ENCODE assay signal across 8 cellular contexts in genomic region chr14:45135659-45136314, GRCh38. TPM values are rescaled to one million over a fixed set of nuclear protein-coding genes. Genes with fewer than 3 reads are reported as not detected.
DNase-seq lines count a peak whose midpoint lies in the region; ATAC-seq and TF ChIP-seq lines count a peak whose summit lies in the region.

Gene FANCM, plus strand, starts transcription at chr14:45135930. Its CDS starts 102 bp downstream, at chr14:45136032.

- H3K9me3 ChIP-seq in Caco-2 (no peaks in the 10 kb centered on the region), OCI-LY3 (ENCODE audit: insufficient read depth, low read length) (no peaks in the 10 kb centered on the region)

- peak within 1 kb of the TSS; percentile 86 for H3K4me2 ChIP-seq in OCI-LY3 (ENCODE audit: low read length)

- CTCF ChIA-PET in Caco-2 (lab: Charles Lee), result interaction anchor here (1.2 to 1.5 kb wide), 2 partner anchors 117 to 222 kb away, joined by 3 to 8 read pairs; partner anchors contain the start of gene MIS18BP1

- no TSS peak for BruUV-seq in Caco-2 (replicated peaks; lab: Mats Ljungman, UMichigan)

- H3K27ac Mint-ChIP-seq in Caco-2 (ENCODE audit: unreplicated experiment), result peak within 1 kb of the TSS; percentile 95
- H3K27ac Mint-ChIP-seq in endothelial cell (ENCODE audit: unreplicated experiment), result peak within 1 kb of the TSS; percentile 93

- H3K27ac ChIP-seq in OCI-LY3 (ENCODE audit: low read length), result peak within 1 kb of the TSS; percentile 90

- intact Hi-C loops in Caco-2 (cut with micrococcal nuclease; ENCODE audit: unreplicated experiment), result loop anchor here (1.0 to 2.0 kb wide), 4 partner anchors 51 to 173 kb away; partner anchors contain the start of genes PRPF39 and TOGARAM1

- H2AFZ ChIP-seq in OCI-LY3 (ENCODE audit: low read depth, low read length), result peak within 1 kb of the TSS; percentile 96

- ATAC-seq in GM21423 (IDR thresholded peaks at IDR 0.05; ENCODE audit: unreplicated experiment), result peak; percentile 38

- DNase-seq in Caco-2 (peak; percentile 92 to 95), HuH-7 (ENCODE audit: low spot score) (peak; percentile 74), endothelial cell (ENCODE audit: low spot score) (peak; percentile 80), midbrain (lab: John Stamatoyannopoulos, UW) (peak; percentile 95)
- DNase-seq in activated CD8-positive, alpha-beta memory T cell treated with anti-CD3 and anti-CD28 coated beads, Interleukin-2, amount 50 U/mL, for 48 hours, result peak; percentile 87
- DNase-seq in stimulated activated CD8-positive, alpha-beta memory T cell treated with anti-CD3 and anti-CD28 coated beads, Interleukin-2, amount 100 ng/mL, for 1 hour (ENCODE audit: low read depth in 2 of 2), result peak; percentile 62 to 74

- H3K9me3 Mint-ChIP-seq in Caco-2 (ENCODE audit: unreplicated experiment) (no peaks in the 10 kb centered on the region), endothelial cell (ENCODE audit: unreplicated experiment) (no peaks in the 10 kb centered on the region)

- H3K4me1 ChIP-seq in Caco-2 (peaks cover 8% of the 10 kb centered on the region; the same call in 1 of the 2 replicates), OCI-LY3 (ENCODE audit: low read length) (peaks cover 21% of the 10 kb centered on the region)

- TF ChIP-seq CTCF in Caco-2 (IDR thresholded peaks at IDR 0.05; ENCODE audit: insufficient read depth in 1 of 2, low read depth in 1 of 2, low read length in 1 of 2, severe bottlenecking in 1 of 2, unreplicated experiment in 1 of 2), result no peak
- TF ChIP-seq CTCF in OCI-LY3 (IDR thresholded peaks at IDR 0.05; ENCODE audit: low read depth, low read length), result no peak
- no peak for TF ChIP-seq CTCF in endothelial cell (IDR thresholded peaks at IDR 0.05; ENCODE audit: unreplicated experiment)

- H3K4me1 Mint-ChIP-seq in Caco-2 (ENCODE audit: low read depth, unreplicated experiment) (peaks cover 14% of the 10 kb centered on the region), endothelial cell (ENCODE audit: unreplicated experiment) (peaks cover 28% of the 10 kb centered on the region)

- no peaks in the 10 kb centered on the region; the same call in 1 of the 2 replicates for H4K20me1 ChIP-seq in OCI-LY3 (ENCODE audit: insufficient read depth, low read length)

- peak within 1 kb of the TSS; percentile 64 for H3K4me3 ChIP-seq in Caco-2 (ENCODE audit: low read depth, low read length)
- peak within 1 kb of the TSS; percentile 91 for H3K4me3 ChIP-seq in OCI-LY3 (ENCODE audit: low read length)

- H3K36me3 Mint-ChIP-seq in Caco-2 (ENCODE audit: insufficient read depth, unreplicated experiment) (peaks cover 10% of the 10 kb centered on the region), endothelial cell (ENCODE audit: low read depth, unreplicated experiment) (peaks cover 6% of the 10 kb centered on the region)

- H3K4me3 Mint-ChIP-seq in Caco-2 (ENCODE audit: unreplicated experiment) (peak within 1 kb of the TSS; percentile 97), endothelial cell (ENCODE audit: unreplicated experiment) (peak within 1 kb of the TSS; percentile 100)

- POLR2A ChIA-PET in Caco-2 (lab: Charles Lee), result interaction anchor here (0.7 kb wide), 1 partner anchor 117 kb away, joined by 3 read pairs; the partner anchor contains the start of gene MIS18BP1

- H3K27me3 Mint-ChIP-seq in Caco-2 (ENCODE audit: insufficient read depth, unreplicated experiment) (no peaks in the 10 kb centered on the region), endothelial cell (ENCODE audit: unreplicated experiment) (peaks cover 7% of the 10 kb centered on the region)

- peak within 1 kb of the TSS; percentile 88 for H3K9ac ChIP-seq in OCI-LY3 (ENCODE audit: low read length)

- H3K27me3 ChIP-seq in Caco-2 (replicated peaks; ENCODE audit: control insufficient read depth, insufficient read depth, low read length) (no peaks in the 10 kb centered on the region), OCI-LY3 (ENCODE audit: low read depth, low read length) (no peaks in the 10 kb centered on the region)

- H3K79me2 ChIP-seq in OCI-LY3 (ENCODE audit: low read length), result peaks cover 83% of the 10 kb centered on the region

- H3K36me3 ChIP-seq in Caco-2 (ENCODE audit: control insufficient read depth, insufficient read depth, low read length) (no peaks in the 10 kb centered on the region), OCI-LY3 (replicated peaks; ENCODE audit: low read depth, low read length) (no peaks in the 10 kb centered on the region)

RNA-seq across cellular contexts. Expression of gene FANCM, which starts in this region (rescaled TPM):
- total RNA-seq in Caco-2 (2022), result 13.1 and 16.1 TPM in 2 replicates
- 9.9 TPM for total RNA-seq in endothelial cell (ENCODE audit: unreplicated experiment)

Comparison
In these comparisons a context has a peak if more than half of its experiments do, and no peak if none do; other contexts are left out.
1. Peak in every context shown above with its lines: DNase-seq, ATAC-seq, H3K4me3 ChIP-seq and H3K27ac ChIP-seq.